In genomic region chr21:5106767-5107464, GRCh38 we compare ENCODE assay signal across 7 cellular contexts.
DNase-seq lines count a peak whose midpoint lies in the region; ATAC-seq and TF ChIP-seq lines count a peak whose summit lies in the region.
"Not testable (repeated sequence)": the region's sequence is repeated elsewhere in the genome, so short reads cannot be mapped to it uniquely, and the experiment has no call there.

No MANE protein-coding gene starts in this region.

- not testable (repeated sequence) for H3K36me3 Mint-ChIP-seq in T-helper 17 cell (ENCODE audit: low read depth); activated naive CD4-positive, alpha-beta T cell treated with anti-CD3 and anti-CD28 coated beads, Interleukin-2, amount 10 ng/mL, durations not matched to agents 7 days and 5 days

- peak overlapping the region in 7 of 12 donors; percentile 41 to 77 (median 59) for H3K27ac ChIP-seq in heart left ventricle
- peak overlapping the region; percentile 76 for H3K27ac ChIP-seq in neutrophil

- TF ChIP-seq CTCF in heart left ventricle (IDR thresholded peaks at IDR 0.05); neutrophil (IDR thresholded peaks at IDR 0.05): not testable (repeated sequence)

- not testable (repeated sequence) for H3K4me3 ChIP-seq in heart left ventricle; neutrophil (ENCODE audit: low read depth in 1 of 2, low read length in 1 of 2)

- H3K4me1 ChIP-seq in heart left ventricle; neutrophil (ENCODE audit: control insufficient read depth in 1 of 2, insufficient read depth in 1 of 2, low read depth in 1 of 2, low read length in 1 of 2): not testable (repeated sequence)

- not testable (repeated sequence) for H3K9me3 ChIP-seq in T-helper 17 cell (ENCODE audit: control insufficient read depth, low read length, poor library complexity, severe bottlenecking); heart left ventricle; neutrophil

- not testable (repeated sequence) for H3K9me3 Mint-ChIP-seq in activated naive CD4-positive, alpha-beta T cell treated with anti-CD3 and anti-CD28 coated beads, Interleukin-2, amount 10 ng/mL, durations not matched to agents 7 days and 5 days

- ATAC-seq in GM18870 (IDR thresholded peaks at IDR 0.05; ENCODE audit: unreplicated experiment) (peak; percentile 20), HG02610 (IDR thresholded peaks at IDR 0.05; ENCODE audit: unreplicated experiment) (peak; percentile 30), HG03196 (IDR thresholded peaks at IDR 0.05; ENCODE audit: unreplicated experiment) (peak; percentile 30), T-helper 17 cell (peak; percentile 19), heart left ventricle (peak; percentile 39 to 71 (median 64))

- not testable (repeated sequence) for TF ChIP-seq POLR2A in heart left ventricle (IDR thresholded peaks at IDR 0.05)

- H3K4me3 Mint-ChIP-seq in T-helper 17 cell = peak overlapping the region; percentile 75
- H3K4me3 Mint-ChIP-seq in activated naive CD4-positive, alpha-beta T cell treated with anti-CD3 and anti-CD28 coated beads, Interleukin-2, amount 10 ng/mL, durations not matched to agents 7 days and 5 days = not testable (repeated sequence)

- CTCF ChIA-PET in activated naive CD4-positive, alpha-beta T cell treated with anti-CD3 and anti-CD28 coated beads, Interleukin-2, amount 10 ng/mL, durations not matched to agents 7 days and 5 days (lab: Charles Lee) = not testable (repeated sequence)

- peak overlapping the region; percentile 82 for H3K27ac Mint-ChIP-seq in T-helper 17 cell
- H3K27ac Mint-ChIP-seq in activated naive CD4-positive, alpha-beta T cell treated with anti-CD3 and anti-CD28 coated beads, Interleukin-2, amount 10 ng/mL, durations not matched to agents 7 days and 5 days = peak overlapping the region; percentile 90

- DNase-seq in T-helper 17 cell; activated naive CD4-positive, alpha-beta T cell treated with anti-CD3 and anti-CD28 coated beads, Interleukin-2, amount 10 ng/mL, durations not matched to agents 7 days and 5 days: not testable (repeated sequence)
- DNase-seq in heart left ventricle = peak in 1 of 5 donors; percentile 19

- not testable (repeated sequence) for H3K4me1 Mint-ChIP-seq in T-helper 17 cell; activated naive CD4-positive, alpha-beta T cell treated with anti-CD3 and anti-CD28 coated beads, Interleukin-2, amount 10 ng/mL, durations not matched to agents 7 days and 5 days

- H3K27me3 ChIP-seq in heart left ventricle, neutrophil: not testable (repeated sequence)

- intact Hi-C loops in heart left ventricle (cut with DNase I) = not testable (repeated sequence)

- WGBS in heart left ventricle, 4 donors = 60 to 69% (median 65%) methylated on average over 2 to 5 of the region's 23 CpGs; no CpG with 5 or more reads in 1 of the 4 donors

- not testable (repeated sequence) for H3K36me3 ChIP-seq in heart left ventricle, neutrophil

- H3K27me3 Mint-ChIP-seq in T-helper 17 cell; activated naive CD4-positive, alpha-beta T cell treated with anti-CD3 and anti-CD28 coated beads, Interleukin-2, amount 10 ng/mL, durations not matched to agents 7 days and 5 days: not testable (repeated sequence)
